8 cellular contexts compared by ENCODE assay signal in the genomic region with DNA sequence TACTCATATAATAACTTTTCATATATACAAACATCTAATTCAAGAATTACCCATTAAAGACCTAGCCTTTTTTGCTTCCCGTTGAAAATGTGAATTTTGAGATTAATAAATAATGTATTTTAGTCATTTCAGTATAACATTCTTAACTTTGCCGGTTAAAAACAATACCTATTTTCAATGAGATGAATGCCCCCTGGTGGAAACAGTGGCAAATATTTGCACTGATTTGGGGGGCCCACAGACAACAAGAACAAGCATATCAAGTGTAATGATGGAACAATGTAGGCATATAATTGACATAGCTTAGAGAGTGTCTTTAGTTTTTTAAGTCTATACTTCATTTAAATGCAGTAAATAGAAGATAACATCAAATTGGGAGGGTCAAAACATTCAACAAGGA.
DNase-seq lines count a peak whose midpoint lies in the region; ATAC-seq and TF ChIP-seq lines count a peak whose summit lies in the region.

No MANE protein-coding gene starts in this region.

- intact Hi-C loops in A673 (cut with micrococcal nuclease; ENCODE audit: unreplicated experiment), result loop anchor here (5.0 kb wide), 1 partner anchor 384 kb away; no protein-coding TSS in a partner anchor
- intact Hi-C loops in Panc1 (cut with micrococcal nuclease; ENCODE audit: unreplicated experiment), result loop anchor here (10.0 kb wide), 1 partner anchor 63 kb away; no protein-coding TSS in a partner anchor

- no peaks in the 10 kb centered on the region for H3K9me3 ChIP-seq in A673 (ENCODE audit: low read depth, low read length, poor library complexity, severe bottlenecking)
- no peaks in the 10 kb centered on the region for H3K9me3 ChIP-seq in Panc1 (ENCODE audit: control insufficient read depth, insufficient read depth, low read depth, low read length)

- H3K27ac ChIP-seq in A673 (ENCODE audit: low read depth, low read length, poor library complexity, severe bottlenecking), result no peak overlapping the region
- no peak overlapping the region for H3K27ac ChIP-seq in Panc1 (ENCODE audit: low read length)

- ATAC-seq in Panc1, result no peak
- ATAC-seq in stimulated activated naive CD8-positive, alpha-beta T cell treated with anti-CD3 and anti-CD28 coated beads, Interleukin-15, Interleukin-2, amounts not matched to agents 100 U/mL and 50 U/mL, for 24 hours, result no peak
- ATAC-seq in GM19328 (IDR thresholded peaks at IDR 0.05; ENCODE audit: unreplicated experiment), result no peak

- peak; percentile 42 for DNase-seq in A673 (ENCODE audit: low spot score)
- DNase-seq in Panc1 (ENCODE audit: low read depth, low spot score), result no peak
- DNase-seq in foreskin fibroblast, result peak in 1 of 2 donors; percentile 24
- DNase-seq in effector CD8-positive, alpha-beta T cell (lab: John Stamatoyannopoulos, UW), result no peak
- DNase-seq in stimulated activated naive CD8-positive, alpha-beta T cell treated with anti-CD3 and anti-CD28 coated beads, Interleukin-15, Interleukin-2, amounts not matched to agents 100 U/mL and 50 U/mL, for 24 hours, result no peak
- DNase-seq in NCI-H187 (lab: John Stamatoyannopoulos, UW), result no peak

- TF ChIP-seq CTCF in A673 (conservative IDR thresholded peaks at IDR 0.05; ENCODE audit: low read depth, low read length) (peak; percentile 59), GM12872 (IDR thresholded peaks at IDR 0.05; ENCODE audit: insufficient read depth, low read depth, low read length) (peak; percentile 46), Panc1 (IDR thresholded peaks at IDR 0.05) (peak; percentile 28; the same call in 1 of the 2 replicates), foreskin fibroblast (IDR thresholded peaks at IDR 0.05; ENCODE audit: low read depth, low read length) (peak; percentile 46)

- peaks cover 23% of the 10 kb centered on the region for H3K27me3 ChIP-seq in A673 (replicated peaks; ENCODE audit: insufficient read depth, low read depth, low read length, poor library complexity)
- no peaks in the 10 kb centered on the region for H3K27me3 ChIP-seq in Panc1 (ENCODE audit: control insufficient read depth, insufficient read depth, low read length)

- POLR2A ChIA-PET in A673 (lab: Charles Lee; ENCODE audit: low non-redundant PET), result no interaction called here
- POLR2A ChIA-PET in Panc1 (lab: Charles Lee), result no interaction called here

- H3K4me3 ChIP-seq in A673 (ENCODE audit: low read depth, low read length, poor library complexity, severe bottlenecking) (no peak overlapping the region), Panc1 (ENCODE audit: low read depth in 2 of 2, low read length in 2 of 2) (no peak overlapping the region), foreskin fibroblast (ENCODE audit: low read depth in 1 of 2, low read length in 2 of 2) (no peak overlapping the region)

- in situ Hi-C loops in Panc1 (cut with HindIII; ENCODE audit: low pct_unique_long_range_greater_than_20kb, low sequenced_read_pairs), result no loop called here

- BruUV-seq in A673 (replicated peaks; lab: Mats Ljungman, UMichigan) (no TSS peak), Panc1 (replicated peaks; lab: Mats Ljungman, UMichigan) (no TSS peak)

- no peaks in the 10 kb centered on the region for H3K36me3 ChIP-seq in A673 (ENCODE audit: insufficient read depth, low read length, poor library complexity, severe bottlenecking)
- H3K36me3 ChIP-seq in Panc1 (ENCODE audit: control insufficient read depth, insufficient read depth, low read length), result no peaks in the 10 kb centered on the region

- CTCF ChIA-PET in A673 (lab: Charles Lee), result interaction anchor here (1.0 kb wide), 1 partner anchor 384 kb away, joined by 5 read pairs; no protein-coding TSS in a partner anchor
- CTCF ChIA-PET in Panc1 (lab: Charles Lee), result interaction anchor here (0.7 kb wide), 1 partner anchor 169 kb away, joined by 3 read pairs; no protein-coding TSS in a partner anchor

- H3K4me1 ChIP-seq in A673 (ENCODE audit: insufficient read depth, low read length, poor library complexity, severe bottlenecking) (no peaks in the 10 kb centered on the region), Panc1 (ENCODE audit: control insufficient read depth, insufficient read depth, low read length) (no peaks in the 10 kb centered on the region)
